In genomic region chr1:10210841-10211804, GRCh38 we compare ENCODE assay signal across 8 cellular contexts. TPM values are rescaled to one million over a fixed set of nuclear protein-coding genes. Genes with fewer than 3 reads are reported as not detected.
A peak's percentile ranks its signal among the peaks of the same experiment; 100 is the strongest.
DNase-seq lines count a peak whose midpoint lies in the region; ATAC-seq and TF ChIP-seq lines count a peak whose summit lies in the region.

No MANE protein-coding gene starts in this region.

- in situ Hi-C loops in astrocyte of the cerebellum (cut with HindIII; ENCODE audit: low sequenced_read_pairs) = no loop called here

- H3K36me3 ChIP-seq in right atrium auricular region = no peaks in the 10 kb centered on the region
- H3K36me3 ChIP-seq in parathyroid adenoma (ENCODE audit: control insufficient read depth, insufficient read depth, low read length) = no peaks in the 10 kb centered on the region

- peak overlapping the region; percentile 86 for H2AFZ ChIP-seq in parathyroid adenoma

- DNase-seq in AG09309 (ENCODE audit: low read depth) (peak; percentile 88), RPMI8226 (peak; percentile 40), astrocyte of the cerebellum (ENCODE audit: low read depth) (peak; percentile 59), right atrium auricular region (ENCODE audit: low spot score) (peak; percentile 98)

- H3K9me3 ChIP-seq in right atrium auricular region (no peaks in the 10 kb centered on the region), parathyroid adenoma (ENCODE audit: control insufficient read depth, low read length) (no peaks in the 10 kb centered on the region)

- H3K4me1 ChIP-seq in right atrium auricular region (peaks cover 0 to 42% of the 10 kb centered on the region in 2 donors), parathyroid adenoma (no peaks in the 10 kb centered on the region)

- no peak for TF ChIP-seq CTCF in AG09309 (IDR thresholded peaks at IDR 0.05; ENCODE audit: control insufficient read depth, insufficient read depth, low read depth, low read length, missing control alignments)
- no peak for TF ChIP-seq CTCF in astrocyte of the cerebellum (IDR thresholded peaks at IDR 0.05; ENCODE audit: low read depth, low read length, missing control alignments)
- no peak for TF ChIP-seq CTCF in right atrium auricular region (IDR thresholded peaks at IDR 0.05)
- TF ChIP-seq CTCF in parathyroid adenoma (IDR thresholded peaks at IDR 0.05) = no peak

- H3K27ac ChIP-seq in right atrium auricular region (peak overlapping the region; percentile 99), parathyroid adenoma (peak overlapping the region; percentile 95)

- peaks cover 12% of the 10 kb centered on the region for H3K79me2 ChIP-seq in parathyroid adenoma

- H3K9ac ChIP-seq in parathyroid adenoma = peak overlapping the region; percentile 67

- peak; percentile 4 for ATAC-seq in GM19025 (IDR thresholded peaks at IDR 0.05; ENCODE audit: low read depth, unreplicated experiment)
- peak; percentile 13 for ATAC-seq in HG03571 (IDR thresholded peaks at IDR 0.05; ENCODE audit: unreplicated experiment)
- ATAC-seq in HG02798 (IDR thresholded peaks at IDR 0.05; ENCODE audit: poor library complexity, unreplicated experiment) = no peak

- H3K4me2 ChIP-seq in parathyroid adenoma (ENCODE audit: low read length) = peak overlapping the region; percentile 98

- H3K4me3 ChIP-seq in AG09309 (ENCODE audit: control insufficient read depth, low read depth, low read length) = peak overlapping the region; percentile 91
- H3K4me3 ChIP-seq in astrocyte of the cerebellum (ENCODE audit: low read depth, low read length) = peak overlapping the region; percentile 98
- peak overlapping the region; percentile 85 to 96 for H3K4me3 ChIP-seq in right atrium auricular region
- H3K4me3 ChIP-seq in parathyroid adenoma (ENCODE audit: low read depth, low read length) = peak overlapping the region; percentile 91

- H3K27me3 ChIP-seq in right atrium auricular region (no peaks in the 10 kb centered on the region), parathyroid adenoma (ENCODE audit: control insufficient read depth, insufficient read depth, low read length) (no peaks in the 10 kb centered on the region)

RNA-seq across cellular contexts. Expression of gene KIF1B, which starts 0.8 kb away (rescaled TPM):
- 10 to 100 TPM; 55.7 to 63.9 TPM for total RNA-seq in right atrium auricular region

Comparison
In these comparisons a context has a peak if more than half of its experiments do, and no peak if none do; other contexts are left out.
1. DNase-seq: peak in every context shown above with its lines; median percentile 98 in right atrium auricular region; 88 in AG09309; 59 in astrocyte of the cerebellum; 40 in RPMI8226.